28 cellular contexts compared by ENCODE assay signal in the genomic region with DNA sequence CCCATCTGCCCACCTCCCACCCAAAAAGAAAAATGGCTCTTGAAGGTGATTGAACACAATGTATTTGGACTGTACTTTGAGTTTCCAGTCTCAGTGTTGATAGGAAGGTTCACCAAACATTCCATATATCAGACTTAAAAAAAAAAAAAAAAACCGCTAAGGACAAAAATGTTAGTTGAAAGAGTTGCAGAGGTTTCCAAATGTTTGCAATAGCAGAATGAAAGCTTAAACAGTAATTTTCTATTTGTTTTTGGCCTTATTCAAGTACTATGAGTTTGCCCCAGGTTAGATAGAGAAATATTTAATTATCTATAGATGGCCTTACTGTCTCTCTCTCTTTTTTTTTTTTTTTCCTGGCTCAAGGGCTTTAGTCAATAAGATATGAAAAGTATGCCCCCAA. TPM values are rescaled to one million over a fixed set of nuclear protein-coding genes. Genes with fewer than 3 reads are reported as not detected.
"Had no signal": no experiment of that assay in that cellular context is flagged by ENCODE, and none has a peak within 500 bp of the region (broad histone marks: within the 10 kb centered on the region; RNA-seq: fewer than 3 reads in every experiment).

No MANE protein-coding gene starts in this region.

- H3K36me3 Mint-ChIP-seq: activated naive CD4-positive, alpha-beta T cell treated with anti-CD3 and anti-CD28 coated beads, Interleukin-2, amount 10 ng/mL, durations not matched to agents 7 days and 5 days had no signal

- H3K4me2 ChIP-seq: hepatocyte had no signal

- H3K9me3 Mint-ChIP-seq: activated CD4-positive, alpha-beta memory T cell treated with anti-CD3 and anti-CD28 coated beads, Interleukin-2, amount 10 ng/mL, durations not matched to agents 7 days and 5 days; activated CD4-positive, alpha-beta T cell treated with anti-CD3 and anti-CD28 coated beads, Interleukin-2, amount 10 ng/mL, durations not matched to agents 7 days and 5 days; activated T-cell treated with anti-CD3 and anti-CD28 coated beads, Interleukin-2, amount 50 U/mL, for 24 hours; central memory CD8-positive, alpha-beta T cell had no signal

- H3K9me3 ChIP-seq: ascending aorta, esophagus muscularis mucosa, gastrocnemius medialis, left ventricle myocardium inferior, pancreas, psoas muscle, suprapubic skin had no signal

- H3K27me3 ChIP-seq: ascending aorta, esophagus muscularis mucosa, gastrocnemius medialis, hepatocyte, pancreas, suprapubic skin, tibial artery had no signal

- H3K4me3 Mint-ChIP-seq: activated CD4-positive, alpha-beta memory T cell treated with anti-CD3 and anti-CD28 coated beads, Interleukin-2, amount 10 ng/mL, durations not matched to agents 7 days and 5 days; activated CD4-positive, alpha-beta T cell treated with anti-CD3 and anti-CD28 coated beads, Interleukin-2, amount 10 ng/mL, durations not matched to agents 7 days and 5 days; activated naive CD4-positive, alpha-beta T cell treated with anti-CD3 and anti-CD28 coated beads, Interleukin-2, amount 10 ng/mL, durations not matched to agents 7 days and 5 days; activated naive CD8-positive, alpha-beta T cell treated with anti-CD3 and anti-CD28 coated beads, Interleukin-2, amount 10 ng/mL, durations not matched to agents 7 days and 5 days; activated T-cell treated with anti-CD3 and anti-CD28 coated beads, Interleukin-2, amount 50 U/mL, for 24 hours; central memory CD8-positive, alpha-beta T cell; endodermal cell; nephron progenitor cell; T-helper 17 cell had no signal

- H3K4me3 ChIP-seq: ascending aorta, coronary artery, esophagus muscularis mucosa, gastrocnemius medialis, hepatocyte, left ventricle myocardium inferior, lung, pancreas, psoas muscle, suprapubic skin, tibial artery had no signal

- H3K27me3 Mint-ChIP-seq: central memory CD8-positive, alpha-beta T cell had no signal

- ATAC-seq: gastrocnemius medialis, pancreas, psoas muscle, T-helper 17 cell had no signal

- H3K27ac ChIP-seq: ascending aorta, coronary artery, esophagus muscularis mucosa, gastrocnemius medialis, hepatocyte, left ventricle myocardium inferior, pancreas, psoas muscle, suprapubic skin, tibial artery had no signal

- FAIRE-seq: pancreas had no signal

- H2AFZ ChIP-seq: hepatocyte had no signal

- H3K36me3 ChIP-seq: ascending aorta, esophagus muscularis mucosa, gastrocnemius medialis, left ventricle myocardium inferior, pancreas had no signal

- DNase-seq: activated CD4-positive, alpha-beta memory T cell treated with anti-CD3 and anti-CD28 coated beads, Interleukin-2, amount 10 ng/mL, durations not matched to agents 7 days and 5 days; activated CD4-positive, alpha-beta T cell treated with anti-CD3 and anti-CD28 coated beads for 1 hour; activated CD4-positive, alpha-beta T cell treated with anti-CD3 and anti-CD28 coated beads, Interleukin-2, amount 10 ng/mL, durations not matched to agents 7 days and 5 days; activated CD8-positive, alpha-beta memory T cell treated with anti-CD3 and anti-CD28 coated beads, Interleukin-2, amount 50 U/mL, for 48 hours; activated gamma-delta T cell; activated naive CD4-positive, alpha-beta T cell treated with anti-CD3 and anti-CD28 coated beads, Interleukin-2, amount 10 ng/mL, durations not matched to agents 7 days and 5 days; activated naive CD8-positive, alpha-beta T cell treated with anti-CD3 and anti-CD28 coated beads, Interleukin-2, amount 10 ng/mL, durations not matched to agents 7 days and 5 days; activated T-cell treated with anti-CD3 and anti-CD28 coated beads, Interleukin-2, amount 50 U/mL, for 24 hours; endodermal cell; gastrocnemius medialis; islet precursor cell; left ventricle myocardium inferior; nephron progenitor cell; pancreas; psoas muscle; stimulated activated CD4-positive, alpha-beta T cell treated with anti-CD3 and anti-CD28 coated beads, Interleukin-15, amount 100 ng/mL, for 24 hours; stimulated activated naive CD4-positive, alpha-beta T cell; T-helper 17 cell; T1000; tibial artery had no signal

- H3K27ac Mint-ChIP-seq: activated CD4-positive, alpha-beta memory T cell treated with anti-CD3 and anti-CD28 coated beads, Interleukin-2, amount 10 ng/mL, durations not matched to agents 7 days and 5 days; activated CD4-positive, alpha-beta T cell treated with anti-CD3 and anti-CD28 coated beads, Interleukin-2, amount 10 ng/mL, durations not matched to agents 7 days and 5 days; activated naive CD4-positive, alpha-beta T cell treated with anti-CD3 and anti-CD28 coated beads, Interleukin-2, amount 10 ng/mL, durations not matched to agents 7 days and 5 days; activated naive CD8-positive, alpha-beta T cell treated with anti-CD3 and anti-CD28 coated beads, Interleukin-2, amount 10 ng/mL, durations not matched to agents 7 days and 5 days; endodermal cell; T-helper 17 cell had no signal

- H3K4me1 Mint-ChIP-seq: activated naive CD4-positive, alpha-beta T cell treated with anti-CD3 and anti-CD28 coated beads, Interleukin-2, amount 10 ng/mL, durations not matched to agents 7 days and 5 days; central memory CD8-positive, alpha-beta T cell had no signal

RNA-seq across cellular contexts. Expression of gene LRRTM2, which starts 6.1 kb away (rescaled TPM):
- total RNA-seq: activated CD4-positive, alpha-beta T cell treated with anti-CD3 and anti-CD28 coated beads, Interleukin-2, amount 10 ng/mL, durations not matched to agents 7 days and 5 days; ascending aorta; endodermal cell; left ventricle myocardium inferior; ureter had no signal
